11 cellular contexts compared by ENCODE assay signal in the genomic region with DNA sequence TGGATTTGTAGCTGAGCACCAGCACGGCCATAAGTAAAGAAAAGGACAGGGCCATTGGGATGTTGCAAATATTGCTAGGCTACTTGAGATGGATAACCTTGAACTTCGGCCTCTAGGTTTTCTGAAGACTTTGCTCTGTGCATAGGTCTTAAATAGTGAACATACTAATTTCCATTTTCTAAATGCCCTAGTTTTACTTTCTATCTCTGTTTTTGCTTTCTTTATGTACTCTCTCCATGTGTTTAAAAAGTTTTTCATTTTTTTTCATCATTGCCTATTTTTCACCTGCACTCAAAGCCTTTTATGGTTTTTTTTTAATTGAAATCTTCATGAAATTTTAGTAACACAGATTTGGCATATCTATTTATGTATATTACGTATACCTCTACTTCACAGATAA. TPM values are rescaled to one million over a fixed set of nuclear protein-coding genes. Genes with fewer than 3 reads are reported as not detected.
"Had no signal": no experiment of that assay in that cellular context is flagged by ENCODE, and none has a peak within 500 bp of the region (broad histone marks: within the 10 kb centered on the region; RNA-seq: fewer than 3 reads in every experiment).

A gene (minus strand): TSS at position 101 of the 400 bp plus-strand sequence. CDS start 46 bp downstream, at position 55.

RNA-seq across cellular contexts. Expression of the gene that starts here (rescaled TPM):
- total RNA-seq: OCI-LY7, PC-3, PC-9, Peyer's patch, Right ventricle myocardium inferior, Right ventricle myocardium superior, RPMI7951, SJCRH30, SJSA1, SK-MEL-5 had no signal
- polyA plus RNA-seq: SK-N-SH had no signal
